In genomic region chrX:9560219-9560618, GRCh38 we compare ENCODE assay signal across 18 cellular contexts.
DNase-seq lines count a peak whose midpoint lies in the region; ATAC-seq and TF ChIP-seq lines count a peak whose summit lies in the region.
"Had no signal": no experiment of that assay in that cellular context is flagged by ENCODE, and none has a peak within 500 bp of the region (broad histone marks: within the 10 kb centered on the region; RNA-seq: fewer than 3 reads in every experiment).

No MANE protein-coding gene starts in this region.

- H3K9me3 ChIP-seq in psoas muscle = no peaks in the 10 kb centered on the region
- H3K9me3 ChIP-seq: A549, BLaER1 had no signal

- DNase-seq in NCI-H2196 (lab: John Stamatoyannopoulos, UW; ENCODE audit: unreplicated experiment) (peak; percentile 15), NCI-H2196 treated with DMSO at 0.1 percent for 48 hours (lab: John Stamatoyannopoulos, UW; ENCODE audit: unreplicated experiment) (no peak), left kidney (ENCODE audit: low read depth, low spot score) (peak; percentile 9), psoas muscle (peak; percentile 32 to 75), superior temporal gyrus (ENCODE audit: extremely low spot score) (peak; percentile 39), NCI-H510A (lab: John Stamatoyannopoulos, UW) (no peak), foreskin melanocyte (no peak), RWPE1 (ENCODE audit: low spot score) (no peak)
- DNase-seq: AML-193; CD4-positive, alpha-beta memory T cell; DMS153; DMS79; GDM1; HCEC 1CT had no signal

- intact Hi-C loops in psoas muscle (cut with DNase I) = no loop called here

- H3K27ac ChIP-seq in psoas muscle (peak overlapping the region; percentile 17), RWPE1 (no peak overlapping the region)
- H3K27ac ChIP-seq: 22Rv1, BLaER1 had no signal

- TF ChIP-seq CTCF in psoas muscle (IDR thresholded peaks at IDR 0.05) (no peak), RWPE1 (conservative IDR thresholded peaks at IDR 0.05; ENCODE audit: low read depth) (no peak)

- ATAC-seq in psoas muscle = peak; percentile 88 to 98 (median 94)
- ATAC-seq: A549, GM23338 had no signal

- no peaks in the 10 kb centered on the region for H3K36me3 ChIP-seq in psoas muscle (ENCODE audit: insufficient read depth in 1 of 2, low read depth in 1 of 2)

- CTCF ChIA-PET in RWPE1 (lab: Yijun Ruan, JAX) = no interaction called here

- no peaks in the 10 kb centered on the region for H3K4me1 ChIP-seq in psoas muscle

- no peak overlapping the region for H3K4me3 ChIP-seq in psoas muscle
- H3K4me3 ChIP-seq: A549, BLaER1, GM23338 had no signal

- POLR2A ChIA-PET in RWPE1 (lab: Yijun Ruan, JAX; ENCODE audit: low non-redundant PET) = no interaction called here

- H3K27me3 ChIP-seq in psoas muscle (ENCODE audit: insufficient read depth in 3 of 3, low read length in 2 of 3) = no peaks in the 10 kb centered on the region
- H3K27me3 ChIP-seq: BLaER1 had no signal

- WGBS in psoas muscle, 3 donors = 38 to 54% (median 38%) methylated on average over 7 to 9 of the region's 9 CpGs

Comparison
In these comparisons a context has a peak if more than half of its experiments do, and no peak if none do; other contexts are left out.
1. DNase-seq: peak in NCI-H2196 (single experiment), left kidney (single experiment), psoas muscle (2 of 2) and superior temporal gyrus (single experiment); none in NCI-H2196 treated with DMSO at 0.1 percent for 48 hours (single experiment), NCI-H510A (single experiment), foreskin melanocyte (single experiment) and RWPE1 (single experiment).